ENCODE assay signal across 15 cellular contexts in the genomic region with DNA sequence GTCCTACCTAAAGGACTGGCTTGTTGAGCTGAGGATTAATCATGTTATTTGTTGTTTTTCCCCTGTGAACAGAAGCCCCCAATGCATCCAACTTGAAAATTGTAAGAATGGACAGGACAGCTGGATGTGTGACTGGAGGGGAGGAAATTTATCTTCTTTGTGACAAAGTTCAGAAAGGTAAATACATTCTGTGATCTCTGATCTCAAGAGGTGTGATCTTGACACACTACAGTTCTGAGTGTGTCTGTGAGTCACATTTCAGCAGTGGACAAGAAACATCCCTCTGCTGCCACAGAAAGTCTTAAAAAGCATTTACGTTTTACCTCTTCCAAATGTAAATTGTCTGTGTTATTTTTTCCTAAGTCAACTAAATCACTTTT.
DNase-seq lines count a peak whose midpoint lies in the region; ATAC-seq and TF ChIP-seq lines count a peak whose summit lies in the region.
"Had no signal": no experiment of that assay in that cellular context is flagged by ENCODE, and none has a peak within 500 bp of the region (broad histone marks: within the 10 kb centered on the region; RNA-seq: fewer than 3 reads in every experiment).

No MANE protein-coding gene starts in this region.

- H3K9me3 ChIP-seq in hepatocyte (ENCODE audit: low read depth): no peaks in the 10 kb centered on the region

- H3K27me3 ChIP-seq in hepatocyte: no peaks in the 10 kb centered on the region

- peak; percentile 60 for ATAC-seq in GM18867 (IDR thresholded peaks at IDR 0.05; ENCODE audit: unreplicated experiment)
- peak in 1 of 4 experiments; percentile 35 for ATAC-seq in T-cell (replicated peaks in 1 of 4)
- ATAC-seq in HG02759 (IDR thresholded peaks at IDR 0.05; ENCODE audit: unreplicated experiment): no peak

- H3K36me3 Mint-ChIP-seq in T-cell: peaks cover 70% of the 10 kb centered on the region

- no peaks in the 10 kb centered on the region for H3K36me3 ChIP-seq in hepatocyte (replicated peaks; ENCODE audit: insufficient read depth, low read depth)

- H3K4me1 Mint-ChIP-seq in T-cell: peaks cover 57 to 67% (median 66%) of the 10 kb centered on the region in 3 donors

- H3K27me3 Mint-ChIP-seq in T-cell: no peaks in the 10 kb centered on the region
- H3K27me3 Mint-ChIP-seq: type B pancreatic cell had no signal

- POLR2A ChIA-PET in T-cell (lab: Charles Lee): interaction anchor here (0.5 to 1.1 kb wide), 6 partner anchors 10 to 29 kb away, joined by 3 to 5 read pairs (median 3); no protein-coding TSS in a partner anchor

- H3K27ac ChIP-seq in hepatocyte: peak overlapping the region; percentile 70
- H3K27ac ChIP-seq: 22Rv1, WERI-Rb-1 had no signal

- DNase-seq in DMS53 (lab: John Stamatoyannopoulos, UW) (peak; percentile 29), DMS53 treated with DMSO at 0.1 percent for 48 hours (lab: John Stamatoyannopoulos, UW; ENCODE audit: unreplicated experiment) (no peak), T-cell (no peak), hepatocyte (ENCODE audit: low spot score) (peak; percentile 10), AG20443 (ENCODE audit: low spot score) (no peak), NAMALWA (ENCODE audit: low spot score) (no peak)
- DNase-seq: cortex of kidney, NCI-H146, NCI-H446, WERI-Rb-1 had no signal

- 61% methylated on average over 1 of the region's 1 CpG for WGBS in hepatocyte (ENCODE audit: low lambda C conversion rate, missing lambda C conversion rate)

- no peaks in the 10 kb centered on the region for H4K20me1 ChIP-seq in hepatocyte (ENCODE audit: insufficient read depth, poor library complexity, severe bottlenecking)

- no peak overlapping the region for H3K4me3 ChIP-seq in hepatocyte
- H3K4me3 ChIP-seq: skin epidermis had no signal

- H3K9me2 ChIP-seq in hepatocyte (replicated peaks; ENCODE audit: insufficient read depth): no peaks in the 10 kb centered on the region

- no peak overlapping the region for H2AFZ ChIP-seq in hepatocyte

- no peak for TF ChIP-seq CTCF in hepatocyte (IDR thresholded peaks at IDR 0.05; ENCODE audit: poor library complexity)

- peak overlapping the region; percentile 45 for H3K4me2 ChIP-seq in hepatocyte

- CTCF ChIA-PET in T-cell (lab: Charles Lee): interaction anchor here in 1 of 2 donors (1.5 kb wide), 1 partner anchor 34 kb away, joined by 5 read pairs; no protein-coding TSS in a partner anchor

- H3K9me3 Mint-ChIP-seq in T-cell: no peaks in the 10 kb centered on the region
- H3K9me3 Mint-ChIP-seq: type B pancreatic cell had no signal

- peaks cover 13% of the 10 kb centered on the region for H3K4me1 ChIP-seq in hepatocyte (ENCODE audit: insufficient read depth)

- peak overlapping the region in 1 of 3 donors; percentile 4 for H3K4me3 Mint-ChIP-seq in T-cell
- H3K4me3 Mint-ChIP-seq: type B pancreatic cell had no signal

- H3K79me2 ChIP-seq in hepatocyte: peaks cover 5% of the 10 kb centered on the region

- peak overlapping the region; percentile 83 to 86 for H3K27ac Mint-ChIP-seq in T-cell
- H3K27ac Mint-ChIP-seq: type B pancreatic cell had no signal

Comparison
In these comparisons a context has a peak if more than half of its experiments do, and no peak if none do; other contexts are left out.
1. DNase-seq: peak in DMS53 (single experiment) and hepatocyte (single experiment); none in DMS53 treated with DMSO at 0.1 percent for 48 hours (single experiment), T-cell (0 of 34), AG20443 (single experiment) and NAMALWA (single experiment).